In genomic region chr19:13833330-13834265, GRCh38 we compare ENCODE assay signal across 8 cellular contexts. TPM values are rescaled to one million over a fixed set of nuclear protein-coding genes. Genes with fewer than 3 reads are reported as not detected.
DNase-seq lines count a peak whose midpoint lies in the region; ATAC-seq lines count a peak whose summit lies in the region.

No MANE protein-coding gene starts in this region.

- H3K4me1 Mint-ChIP-seq in naive thymus-derived CD4-positive, alpha-beta T cell: peaks cover 15 to 41% (median 37%) of the 10 kb centered on the region in 7 donors

- H3K36me3 Mint-ChIP-seq in naive thymus-derived CD4-positive, alpha-beta T cell: peaks cover 0 to 19% (median 0%) of the 10 kb centered on the region in 5 donors

- H3K27ac ChIP-seq in HUES48 (ENCODE audit: low read depth, low read length): peak overlapping the region; percentile 64
- H3K27ac ChIP-seq in naive thymus-derived CD4-positive, alpha-beta T cell (ENCODE audit: low read depth, low read length): peak overlapping the region; percentile 85

- no peaks in the 10 kb centered on the region for H3K27me3 ChIP-seq in HUES48 (ENCODE audit: control insufficient read depth, insufficient read depth, low read length)
- no peaks in the 10 kb centered on the region for H3K27me3 ChIP-seq in naive thymus-derived CD4-positive, alpha-beta T cell (ENCODE audit: control insufficient read depth in 2 of 2, insufficient read depth in 2 of 2, low read length in 2 of 2)

- H3K27ac Mint-ChIP-seq in naive thymus-derived CD4-positive, alpha-beta T cell: peak overlapping the region; percentile 88 to 97 (median 91)

- POLR2A ChIA-PET in naive thymus-derived CD4-positive, alpha-beta T cell (lab: Charles Lee): interaction anchor here (0.9 to 1.9 kb wide), 4 partner anchors 8 to 45 kb away, joined by 3 to 7 read pairs (median 4); no protein-coding TSS in a partner anchor

- no peaks in the 10 kb centered on the region for H3K27me3 Mint-ChIP-seq in naive thymus-derived CD4-positive, alpha-beta T cell

- H3K36me3 ChIP-seq in HUES48 (ENCODE audit: control insufficient read depth, insufficient read depth, low read length): peaks cover 24% of the 10 kb centered on the region
- no peaks in the 10 kb centered on the region for H3K36me3 ChIP-seq in naive thymus-derived CD4-positive, alpha-beta T cell (ENCODE audit: control insufficient read depth in 2 of 3, insufficient read depth in 3 of 3, low read length in 3 of 3)

- ATAC-seq in GM19455 (IDR thresholded peaks at IDR 0.05; ENCODE audit: unreplicated experiment): peak; percentile 65
- peak; percentile 69 for ATAC-seq in naive thymus-derived CD4-positive, alpha-beta T cell

- no peaks in the 10 kb centered on the region; the same call in 1 of the 2 replicates for H3K4me1 ChIP-seq in HUES48 (ENCODE audit: control insufficient read depth, insufficient read depth, low read length)
- H3K4me1 ChIP-seq in naive thymus-derived CD4-positive, alpha-beta T cell (ENCODE audit: control insufficient read depth in 2 of 2, insufficient read depth in 2 of 2, low read length in 2 of 2): peaks cover 32 to 41% of the 10 kb centered on the region in 2 donors

- H3K9ac ChIP-seq in HUES48 (ENCODE audit: low read depth, low read length): no peak overlapping the region

- peak overlapping the region; percentile 55 for H3K4me3 ChIP-seq in HUES48 (ENCODE audit: low read depth, low read length)
- H3K4me3 ChIP-seq in naive thymus-derived CD4-positive, alpha-beta T cell (ENCODE audit: low read length): peak overlapping the region; percentile 70

- H3K9me3 Mint-ChIP-seq in naive thymus-derived CD4-positive, alpha-beta T cell: no peaks in the 10 kb centered on the region

- CTCF ChIA-PET in naive thymus-derived CD4-positive, alpha-beta T cell (lab: Charles Lee): interaction anchor here (0.5 to 0.6 kb wide), 2 partner anchors 28 to 387 kb away, joined by 4 to 5 read pairs; no protein-coding TSS in a partner anchor

- intact Hi-C loops in naive thymus-derived CD4-positive, alpha-beta T cell (cut with micrococcal nuclease): loop anchor here (1.0 to 2.0 kb wide), 7 partner anchors 9 to 73 kb away; partner anchors contain the start of genes BRME1 (in 1 of the 2), CC2D1A (in 1 of the 2) and ZSWIM4 (in 1 of the 2)

- DNase-seq in CMK (ENCODE audit: low read depth) (peak; percentile 64), OCI-M2 (lab: John Stamatoyannopoulos, UW; ENCODE audit: unreplicated experiment) (peak; percentile 100), activated T-helper 1 cell treated with Interleukin-2 at 50 U/mL for 16 hours (ENCODE audit: low read depth) (peak; percentile 84), fibroblast of gingiva (ENCODE audit: low read depth) (peak; percentile 86)
- peak; percentile 88 to 97 (median 92) for DNase-seq in naive thymus-derived CD4-positive, alpha-beta T cell
- peak; percentile 82 to 91 (median 90) for DNase-seq in stimulated activated naive CD4-positive, alpha-beta T cell (lab: John Stamatoyannopoulos, UW)

- peak overlapping the region; percentile 79 to 93 (median 88) for H3K4me3 Mint-ChIP-seq in naive thymus-derived CD4-positive, alpha-beta T cell

- H3K9me3 ChIP-seq in HUES48 (ENCODE audit: control insufficient read depth, insufficient read depth, low read length): no peaks in the 10 kb centered on the region
- no peaks in the 10 kb centered on the region for H3K9me3 ChIP-seq in naive thymus-derived CD4-positive, alpha-beta T cell (ENCODE audit: control insufficient read depth in 2 of 3, low read length in 3 of 3)

RNA-seq across cellular contexts. Expression of gene ZSWIM4, which starts 38.4 kb away (rescaled TPM):
- 1 to 10 TPM; 4.8 to 7.8 (median 5.9) TPM for total RNA-seq in naive thymus-derived CD4-positive, alpha-beta T cell
- 1 to 10 TPM in 1 of 2 donors, under 1 TPM in 1; 0.73 to 1.6 TPM for polyA plus RNA-seq in naive thymus-derived CD4-positive, alpha-beta T cell

RNA-seq across cellular contexts. Expression of gene NANOS3, which starts 43.3 kb away (rescaled TPM):
- total RNA-seq in naive thymus-derived CD4-positive, alpha-beta T cell: 1 to 10 TPM in 2 of 5 experiments, not detected in 3; 1.3 to 3.4 TPM
- not detected for polyA plus RNA-seq in naive thymus-derived CD4-positive, alpha-beta T cell

RNA-seq across cellular contexts. Expression of gene C19orf53, which starts 59.3 kb away (rescaled TPM):
- 100 to 1,000 TPM in 1 of 5 experiments, 10 to 100 TPM in 4; 57.2 to 108 (median 86.2) TPM for total RNA-seq in naive thymus-derived CD4-positive, alpha-beta T cell
- polyA plus RNA-seq in naive thymus-derived CD4-positive, alpha-beta T cell: 100 to 1,000 TPM; 203 to 289 TPM

Comparison
In these comparisons a context has a peak if more than half of its experiments do, and no peak if none do; other contexts are left out.
1. Peak in every context shown above with its lines: DNase-seq, ATAC-seq, H3K4me3 ChIP-seq and H3K27ac ChIP-seq.